In genomic region chr9:33800886-33801285, GRCh38 we compare ENCODE assay signal across 25 cellular contexts. TPM values are rescaled to one million over a fixed set of nuclear protein-coding genes. Genes with fewer than 3 reads are reported as not detected.
A peak's percentile ranks its signal among the peaks of the same experiment; 100 is the strongest.
DNase-seq lines count a peak whose midpoint lies in the region; ATAC-seq lines count a peak whose summit lies in the region.
"Had no signal": no experiment of that assay in that cellular context is flagged by ENCODE, and none has a peak within 500 bp of the region (broad histone marks: within the 10 kb centered on the region; RNA-seq: fewer than 3 reads in every experiment).

No MANE protein-coding gene starts in this region.

- no peak for ATAC-seq in HG02938 (IDR thresholded peaks at IDR 0.05; ENCODE audit: unreplicated experiment)
- ATAC-seq: GM12878, GM23338, right lobe of liver had no signal

- DNase-seq in ELR (ENCODE audit: low read depth), result peak; percentile 26
- DNase-seq in RPMI7951 (ENCODE audit: low read depth), result peak; percentile 35
- peak; percentile 81 for DNase-seq in cerebellar cortex (ENCODE audit: low spot score)
- peak; percentile 26 for DNase-seq in mesenteric fat pad (ENCODE audit: low spot score)
- no peak for DNase-seq in superior temporal gyrus (ENCODE audit: extremely low spot score)
- no peak for DNase-seq in stimulated activated CD8-positive, alpha-beta memory T cell treated with anti-CD3 and anti-CD28 coated beads, Interleukin-4, amount 100 ng/mL, for 48 hours
- DNase-seq: activated B cell treated with CpG ODN at 0.5 μM for 24 hours; activated naive CD4-positive, alpha-beta T cell treated with anti-CD3 and anti-CD28 coated beads for 36 hours; adrenal gland; COR-L47; effector CD8-positive, alpha-beta T cell; mesendoderm; MM.1S; NCI-H1417; NCI-H2081; NCI-H446 treated with DMSO at 0.1 percent for 48 hours; NK-92 treated with Interleukin-12 subunit alpha and Interleukin-12 subunit beta, amount 100 ng/mL, for 24 hours; posterior cingulate gyrus; right lobe of liver; stimulated activated CD4-positive, alpha-beta T cell treated with anti-CD3 and anti-CD28 coated beads, Interleukin-2, amount 100 ng/mL, for 48 hours had no signal

RNA-seq across cellular contexts. Expression of gene PRSS3, which starts 5.5 kb away (rescaled TPM):
- 2.6 and 7.1 TPM in 2 replicates for total RNA-seq in RPMI7951 (2014; rRNA removed; shearing (Covaris generic))
- total RNA-seq in mesenteric fat pad, result not detected
- total RNA-seq: activated B cell treated with CpG ODN at 0.5 μM for 24 hours; activated naive CD4-positive, alpha-beta T cell treated with anti-CD3 and anti-CD28 coated beads for 36 hours; hepatocyte; myocyte had no signal

RNA-seq across cellular contexts. Expression of gene UBE2R2, which starts 16.1 kb away (rescaled TPM):
- 13.0 and 18.5 TPM in 2 replicates for total RNA-seq in RPMI7951 (2014; rRNA removed; shearing (Covaris generic))
- 43.6 TPM for total RNA-seq in mesenteric fat pad

Comparison
In these comparisons a context has a peak if more than half of its experiments do, and no peak if none do; other contexts are left out.
1. DNase-seq: peak in ELR (single experiment), RPMI7951 (single experiment), cerebellar cortex (single experiment) and mesenteric fat pad (single experiment); none in superior temporal gyrus (single experiment) and stimulated activated CD8-positive, alpha-beta memory T cell treated with anti-CD3 and anti-CD28 coated beads, Interleukin-4, amount 100 ng/mL, for 48 hours (single experiment).